In the genomic region with DNA sequence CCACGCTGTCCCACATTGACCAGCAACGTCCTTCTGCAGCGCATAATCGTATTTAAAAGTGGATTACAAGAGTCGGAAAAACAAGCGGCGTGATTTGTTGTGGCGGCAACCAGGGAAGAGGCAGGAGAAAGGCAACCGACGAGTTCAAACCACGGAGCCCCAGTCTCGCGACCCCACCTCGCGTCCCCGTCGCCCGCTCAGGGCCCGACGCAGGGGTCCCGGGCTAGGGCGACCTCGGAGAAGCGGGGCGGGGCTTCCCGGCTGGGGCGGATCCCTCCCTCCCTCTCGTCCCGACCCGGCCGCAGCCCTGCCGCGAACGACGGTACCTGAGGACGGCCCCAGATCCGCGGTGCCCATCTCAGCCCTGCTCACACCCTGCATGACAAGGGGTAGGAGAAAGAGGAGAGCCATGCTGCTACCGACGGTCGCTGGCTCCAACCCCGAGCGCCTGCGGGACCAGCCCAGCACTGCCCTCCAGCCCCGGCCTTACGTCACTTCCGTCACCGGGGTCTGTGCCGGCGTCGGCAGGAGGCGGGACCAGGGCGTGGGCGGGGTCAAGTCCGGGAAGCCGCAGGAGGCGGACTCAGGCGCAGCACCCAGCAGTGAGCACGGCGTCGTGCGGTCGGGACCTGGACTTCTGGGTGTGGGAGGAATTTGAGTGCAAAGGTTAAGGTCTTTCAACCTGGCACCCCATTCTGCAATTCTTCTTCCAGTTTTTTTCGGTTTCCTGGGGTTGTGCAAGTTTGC, we compare ENCODE assay signal across 8 cellular contexts. TPM values are rescaled to one million over a fixed set of nuclear protein-coding genes. Genes with fewer than 3 reads are reported as not detected.
DNase-seq lines count a peak whose midpoint lies in the region; ATAC-seq, FAIRE-seq and TF ChIP-seq lines count a peak whose summit lies in the region.

TSS of gene IFNGR1 (minus strand) at position 469 of the 747 bp plus-strand sequence. CDS start at position 411, 58 bp downstream.

- FAIRE-seq in GM12891 (lab: Jason Lieb, UNC) = peak; percentile 97

- no peaks in the 10 kb centered on the region for H3K9me3 ChIP-seq in ovary
- H3K9me3 ChIP-seq in thymus (ENCODE audit: control insufficient read depth) = no peaks in the 10 kb centered on the region

- H3K36me3 ChIP-seq in ovary (no peaks in the 10 kb centered on the region), thymus (ENCODE audit: control insufficient read depth, insufficient read depth) (no peaks in the 10 kb centered on the region)

- no peak for TF ChIP-seq CTCF in ovary (IDR thresholded peaks at IDR 0.05)

- peak within 1 kb of the TSS; percentile 89 to 95 for H3K27ac ChIP-seq in ovary
- peak within 1 kb of the TSS; percentile 95 for H3K27ac ChIP-seq in thymus (ENCODE audit: low read depth)

- intact Hi-C loops in head of caudate nucleus (cut with DNase I) = no loop called here
- intact Hi-C loops in ovary (cut with DNase I) = no loop called here

- H3K36me3 Mint-ChIP-seq in activated naive CD8-positive, alpha-beta T cell treated with anti-CD3 and anti-CD28 coated beads, Interleukin-2, amount 50 U/mL, for 24 hours (ENCODE audit: low read depth) = peaks cover 9% of the 10 kb centered on the region

- H3K4me1 Mint-ChIP-seq in activated naive CD8-positive, alpha-beta T cell treated with anti-CD3 and anti-CD28 coated beads, Interleukin-2, amount 50 U/mL, for 24 hours = peaks cover 66% of the 10 kb centered on the region

- TF ChIP-seq POLR2A in GM12891 (IDR thresholded peaks at IDR 0.05; ENCODE audit: low read depth, low read length) = peak; percentile 88
- TF ChIP-seq POLR2A in ovary (IDR thresholded peaks at IDR 0.05) = peak; percentile 99

- peak; percentile 94 for ATAC-seq in HG02798 (IDR thresholded peaks at IDR 0.05; ENCODE audit: poor library complexity, unreplicated experiment)
- peak; percentile 89 for ATAC-seq in activated naive CD8-positive, alpha-beta T cell treated with anti-CD3 and anti-CD28 coated beads, Interleukin-2, amount 50 U/mL, for 24 hours

- 0 to 1% (median 0%) methylated on average over 51 to 64 of the region's 64 CpGs for WGBS in ovary, 3 donors
- WGBS in thymus = under 1% methylated on average over 64 of the region's 64 CpGs

- H3K9me3 Mint-ChIP-seq in activated naive CD8-positive, alpha-beta T cell treated with anti-CD3 and anti-CD28 coated beads, Interleukin-2, amount 50 U/mL, for 24 hours = no peaks in the 10 kb centered on the region

- no peaks in the 10 kb centered on the region for H3K27me3 Mint-ChIP-seq in activated naive CD8-positive, alpha-beta T cell treated with anti-CD3 and anti-CD28 coated beads, Interleukin-2, amount 50 U/mL, for 24 hours

- H3K4me3 ChIP-seq in ovary (peak within 1 kb of the TSS; percentile 98), thymus (ENCODE audit: low read length) (peak within 1 kb of the TSS; percentile 59)

- H3K4me3 Mint-ChIP-seq in activated naive CD8-positive, alpha-beta T cell treated with anti-CD3 and anti-CD28 coated beads, Interleukin-2, amount 50 U/mL, for 24 hours = peak within 1 kb of the TSS; percentile 100

- DNase-seq in GM12891 (ENCODE audit: insufficient read length, low spot score) (peak; percentile 62), NCI-H1436 treated with DMSO at 0.1 percent for 48 hours (lab: John Stamatoyannopoulos, UW) (peak; percentile 53), T follicular helper cell (ENCODE audit: low read depth) (peak; percentile 92), head of caudate nucleus (peak; percentile 92 to 100 (median 99)), ovary (peak; percentile 98 to 99 (median 98))
- peak; percentile 99 for DNase-seq in activated naive CD8-positive, alpha-beta T cell treated with anti-CD3 and anti-CD28 coated beads, Interleukin-2, amount 50 U/mL, for 24 hours

- TF ChIP-seq EP300 in ovary (IDR thresholded peaks at IDR 0.05) = peak; percentile 83

- no peaks in the 10 kb centered on the region for H3K27me3 ChIP-seq in ovary
- H3K27me3 ChIP-seq in thymus (ENCODE audit: control insufficient read depth, insufficient read depth) = no peaks in the 10 kb centered on the region

- H3K4me1 ChIP-seq in ovary (ENCODE audit: insufficient read depth) (peaks cover 11% of the 10 kb centered on the region), thymus (ENCODE audit: control insufficient read depth, insufficient read depth, low read length) (peaks cover 7% of the 10 kb centered on the region)

- H3K27ac Mint-ChIP-seq in activated naive CD8-positive, alpha-beta T cell treated with anti-CD3 and anti-CD28 coated beads, Interleukin-2, amount 50 U/mL, for 24 hours = peak within 1 kb of the TSS; percentile 99

TF ChIP-seq in GM12891, 5 proteins besides CTCF, POLR2A, EP300 and RAD21:
- TF ChIP-seq PAX5 (IDR thresholded peaks at IDR 0.05; ENCODE audit: insufficient read depth, low read length, severe bottlenecking) (no peak), POLR2AphosphoS5 (IDR thresholded peaks at IDR 0.05; ENCODE audit: low read depth, low read length) (peak; percentile 77; the same call in 1 of the 2 replicates), SPI1 (IDR thresholded peaks at IDR 0.05; ENCODE audit: low read depth, low read length) (no peak), POU2F2 (IDR thresholded peaks at IDR 0.05; ENCODE audit: low read depth, low read length) (peak; percentile 29; the same call in 1 of the 2 replicates), TAF1 (IDR thresholded peaks at IDR 0.05; ENCODE audit: low read depth, low read length) (peak; percentile 82)

RNA-seq across cellular contexts. Expression of gene IFNGR1, which starts in this region (rescaled TPM):
- 114 TPM for polyA plus RNA-seq in GM12891 (2012; ENCODE audit: low read depth, missing spikeins)
- total RNA-seq in ovary = 10 to 100 TPM; 37.1 to 95.2 (median 52.5) TPM
- polyA plus RNA-seq in ovary = 10 to 100 TPM; 55.5 to 62.9 TPM
- polyA plus RNA-seq in thymus = 197 TPM

Comparison
In these comparisons a context has a peak if more than half of its experiments do, and no peak if none do; other contexts are left out.
1. Peak in every context shown above with its lines: DNase-seq, ATAC-seq, H3K4me3 ChIP-seq and H3K27ac ChIP-seq.